15 cellular contexts compared by ENCODE assay signal in the genomic region with DNA sequence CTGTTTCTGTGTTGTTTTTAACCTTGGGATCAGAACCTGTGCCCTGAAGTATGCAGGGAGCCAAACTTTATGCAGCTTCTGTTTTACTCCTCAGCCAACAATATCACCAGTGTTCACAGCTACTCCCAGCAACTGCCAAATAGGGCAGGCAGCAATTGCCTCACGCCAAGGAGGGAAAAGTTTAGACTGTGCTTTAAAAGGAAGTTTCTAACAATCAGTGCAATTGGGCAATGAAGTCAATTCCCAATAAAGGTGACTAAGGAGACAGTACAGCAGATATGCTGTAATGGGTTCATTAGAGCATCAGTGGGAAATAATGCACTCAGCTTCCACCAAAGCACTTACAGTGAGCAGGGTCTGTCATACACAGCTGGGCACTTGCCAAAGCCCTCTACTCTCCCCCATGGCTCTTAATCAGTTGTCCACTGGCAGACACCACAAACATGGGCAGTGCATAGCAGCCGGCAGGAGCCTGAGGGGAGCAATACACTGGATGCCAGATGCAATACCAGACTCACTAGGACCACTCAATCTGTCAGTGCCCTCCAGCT. TPM values are rescaled to one million over a fixed set of nuclear protein-coding genes. Genes with fewer than 3 reads are reported as not detected.
A peak's percentile ranks its signal among the peaks of the same experiment; 100 is the strongest.
DNase-seq lines count a peak whose midpoint lies in the region; ATAC-seq and TF ChIP-seq lines count a peak whose summit lies in the region.
"Had no signal": no experiment of that assay in that cellular context is flagged by ENCODE, and none has a peak within 500 bp of the region (broad histone marks: within the 10 kb centered on the region; RNA-seq: fewer than 3 reads in every experiment).

No MANE protein-coding gene starts in this region.

- 20 to 38% (median 21%) methylated on average over 2 of the region's 2 CpGs for WGBS in psoas muscle, 3 donors

- H3K27me3 Mint-ChIP-seq in glutamatergic neuron (ENCODE audit: unreplicated experiment) = no peaks in the 10 kb centered on the region

- DNase-seq in DMS 273 treated with DMSO at 0.1 percent for 48 hours (lab: John Stamatoyannopoulos, UW) (peak; percentile 83), NCI-H69 (lab: John Stamatoyannopoulos, UW) (peak; percentile 92), glutamatergic neuron (peak; percentile 62), psoas muscle (peak; percentile 22 to 52), DMS53 (lab: John Stamatoyannopoulos, UW) (no peak), activated T-cell treated with anti-CD3 and anti-CD28 coated beads for 4 hours (no peak)
- DNase-seq in stimulated activated naive CD4-positive, alpha-beta T cell (lab: John Stamatoyannopoulos, UW) = no peak
- DNase-seq: activated CD8-positive, alpha-beta memory T cell treated with anti-CD3 and anti-CD28 coated beads for 24 hours had no signal

- no peaks in the 10 kb centered on the region for H3K27me3 ChIP-seq in psoas muscle (ENCODE audit: insufficient read depth in 3 of 3, low read length in 2 of 3)
- H3K27me3 ChIP-seq: BLaER1 treated with 17β-estradiol and CSF1 and Interleukin-3, amounts not matched to agents 10 nM and 100 nM; hepatocyte had no signal

- TF ChIP-seq CTCF in glutamatergic neuron (IDR thresholded peaks at IDR 0.05; ENCODE audit: partially characterized antibody, unreplicated experiment) = no peak
- no peak for TF ChIP-seq CTCF in psoas muscle (IDR thresholded peaks at IDR 0.05)

- ATAC-seq in psoas muscle (peak in 3 of 4 donors; percentile 17 to 53 (median 39)), GM21619 (IDR thresholded peaks at IDR 0.05; ENCODE audit: unreplicated experiment) (no peak)
- ATAC-seq: Panc1 had no signal

- peaks cover 14% of the 10 kb centered on the region for H3K4me1 Mint-ChIP-seq in glutamatergic neuron (ENCODE audit: low read depth, unreplicated experiment)
- H3K4me1 Mint-ChIP-seq: activated naive CD4-positive, alpha-beta T cell treated with anti-CD3 and anti-CD28 coated beads, Interleukin-2, amount 50 U/mL, for 24 hours had no signal

- peaks cover 5% of the 10 kb centered on the region for H3K4me1 ChIP-seq in psoas muscle
- H3K4me1 ChIP-seq: BLaER1 treated with 17β-estradiol and CSF1 and Interleukin-3, amounts not matched to agents 10 nM and 100 nM had no signal

- H3K9me3 ChIP-seq in psoas muscle = no peaks in the 10 kb centered on the region
- H3K9me3 ChIP-seq: BLaER1 treated with 17β-estradiol and CSF1 and Interleukin-3, amounts not matched to agents 10 nM and 100 nM had no signal

- no peak overlapping the region for H3K27ac ChIP-seq in psoas muscle
- H3K27ac ChIP-seq: BLaER1 treated with 17β-estradiol and CSF1 and Interleukin-3, amounts not matched to agents 10 nM and 100 nM; hepatocyte; skin epidermis had no signal

- H3K4me3 ChIP-seq in psoas muscle = no peak overlapping the region
- H3K4me3 ChIP-seq: BLaER1 treated with 17β-estradiol and CSF1 and Interleukin-3, amounts not matched to agents 10 nM and 100 nM; hepatocyte; skin epidermis had no signal

- H3K36me3 Mint-ChIP-seq in glutamatergic neuron (ENCODE audit: unreplicated experiment) = no peaks in the 10 kb centered on the region
- H3K36me3 Mint-ChIP-seq: activated naive CD4-positive, alpha-beta T cell treated with anti-CD3 and anti-CD28 coated beads, Interleukin-2, amount 50 U/mL, for 24 hours had no signal

- no peak overlapping the region for H3K4me3 Mint-ChIP-seq in glutamatergic neuron (ENCODE audit: unreplicated experiment)
- H3K4me3 Mint-ChIP-seq: activated naive CD4-positive, alpha-beta T cell treated with anti-CD3 and anti-CD28 coated beads, Interleukin-2, amount 50 U/mL, for 24 hours had no signal

- H3K9me3 Mint-ChIP-seq in glutamatergic neuron (ENCODE audit: unreplicated experiment) = peaks cover 4% of the 10 kb centered on the region
- H3K9me3 Mint-ChIP-seq: activated naive CD4-positive, alpha-beta T cell treated with anti-CD3 and anti-CD28 coated beads, Interleukin-2, amount 50 U/mL, for 24 hours had no signal

- H3K27ac Mint-ChIP-seq in glutamatergic neuron (ENCODE audit: unreplicated experiment) = peak overlapping the region; percentile 74
- H3K27ac Mint-ChIP-seq: activated naive CD4-positive, alpha-beta T cell treated with anti-CD3 and anti-CD28 coated beads, Interleukin-2, amount 50 U/mL, for 24 hours had no signal

- intact Hi-C loops in psoas muscle (cut with DNase I) = no loop called here

- H3K36me3 ChIP-seq in psoas muscle (ENCODE audit: insufficient read depth in 1 of 2, low read depth in 1 of 2) = no peaks in the 10 kb centered on the region
- H3K36me3 ChIP-seq: BLaER1 treated with 17β-estradiol and CSF1 and Interleukin-3, amounts not matched to agents 10 nM and 100 nM had no signal

RNA-seq across cellular contexts. Expression of a gene that starts 19.3 kb away (rescaled TPM):
- total RNA-seq in glutamatergic neuron (ENCODE audit: unreplicated experiment) (8.7 TPM), psoas muscle (1 to 10 TPM in 3 of 4 donors, under 1 TPM in 1; 0.34 to 7.1 (median 2.1) TPM)
- 1 to 10 TPM in 1 of 3 donors, under 1 TPM in 2; 0.38 to 1.3 (median 0.88) TPM for polyA plus RNA-seq in psoas muscle
- total RNA-seq: T-helper 2 cell treated with Interferon-gamma antibody and Interleukin-4, amounts not matched to agents 100 ng/mL and 5 ng/mL, for 36 hours had no signal

Comparison
In these comparisons a context has a peak if more than half of its experiments do, and no peak if none do; other contexts are left out.
1. DNase-seq: peak in DMS 273 treated with DMSO at 0.1 percent for 48 hours (single experiment), NCI-H69 (single experiment), glutamatergic neuron (single experiment) and psoas muscle (2 of 2); none in stimulated activated naive CD4-positive, alpha-beta T cell (0 of 6), DMS53 (single experiment) and activated T-cell treated with anti-CD3 and anti-CD28 coated beads for 4 hours (single experiment).